In genomic region chr11:46242462-46242960, GRCh38 we compare ENCODE assay signal across 8 cellular contexts. TPM values are rescaled to one million over a fixed set of nuclear protein-coding genes. Genes with fewer than 3 reads are reported as not detected.
DNase-seq lines count a peak whose midpoint lies in the region; ATAC-seq, FAIRE-seq and TF ChIP-seq lines count a peak whose summit lies in the region.

No MANE protein-coding gene starts in this region.

- H3K36me3 ChIP-seq in cardiac muscle cell (no peaks in the 10 kb centered on the region), adrenal gland (replicated peaks in 1 of 2) (no peaks in the 10 kb centered on the region), right lobe of liver (no peaks in the 10 kb centered on the region), transverse colon (no peaks in the 10 kb centered on the region)

- intact Hi-C loops in left cardiac atrium (cut with DNase I) = loop anchor here in 1 of 2 donors (5.0 kb wide), 1 partner anchor 70 kb away; no protein-coding TSS in a partner anchor
- intact Hi-C loops in adrenal gland (cut with DNase I) = no loop called here
- intact Hi-C loops in right lobe of liver (cut with DNase I) = no loop called here
- intact Hi-C loops in transverse colon (cut with DNase I; ENCODE audit: low total_unique reads) = no loop called here

- in situ Hi-C loops in transverse colon (cut with MboI; ENCODE audit: low pct_ligation_motif_present in 1 of 4, low pct_unique_long_range_greater_than_20kb in 1 of 4, low sequenced_read_pairs in 3 of 4) = loop anchor here in 2 of 4 donors (5.0 to 25.0 kb wide), 2 partner anchors 70 to 295 kb away; no protein-coding TSS in a partner anchor

- 60 to 78% (median 73%) methylated on average over 4 to 5 of the region's 5 CpGs for WGBS in adrenal gland, 4 donors
- 78% methylated on average over 5 of the region's 5 CpGs for WGBS in right lobe of liver (ENCODE audit: insufficient coverage, low coverage, low lambda C conversion rate, missing lambda C conversion rate)
- WGBS in transverse colon (ENCODE audit: low coverage in 1 of 2), 2 donors = 87 to 100% methylated on average over 3 to 5 of the region's 5 CpGs

- H3K4me3 ChIP-seq in cardiac muscle cell = peak overlapping the region; percentile 37
- H3K4me3 ChIP-seq in adrenal gland = peak overlapping the region in 1 of 4 donors; percentile 55
- peak overlapping the region in 2 of 3 donors; percentile 44 to 56 for H3K4me3 ChIP-seq in right lobe of liver
- peak overlapping the region in 2 of 4 donors; percentile 36 to 59 for H3K4me3 ChIP-seq in transverse colon

- H3K27ac ChIP-seq in cardiac muscle cell = peak overlapping the region; percentile 90
- peak overlapping the region in 4 of 5 donors; percentile 66 to 93 (median 79) for H3K27ac ChIP-seq in adrenal gland
- H3K27ac ChIP-seq in right lobe of liver = peak overlapping the region in 2 of 3 donors; percentile 71 to 78
- H3K27ac ChIP-seq in transverse colon = peak overlapping the region; percentile 76 to 85 (median 82)

- no peaks in the 10 kb centered on the region for H3K27me3 ChIP-seq in cardiac muscle cell
- no peaks in the 10 kb centered on the region for H3K27me3 ChIP-seq in adrenal gland
- H3K27me3 ChIP-seq in right lobe of liver = peaks cover 0 to 13% of the 10 kb centered on the region in 2 donors
- peaks cover 15% of the 10 kb centered on the region for H3K27me3 ChIP-seq in transverse colon

- no peak for TF ChIP-seq CTCF in cardiac muscle cell (IDR thresholded peaks at IDR 0.05; ENCODE audit: low read depth, low read length)
- no peak for TF ChIP-seq CTCF in adrenal gland (IDR thresholded peaks at IDR 0.05)
- no peak for TF ChIP-seq CTCF in right lobe of liver (IDR thresholded peaks at IDR 0.05)
- no peak for TF ChIP-seq CTCF in transverse colon (IDR thresholded peaks at IDR 0.05)

- H3K9me3 ChIP-seq in cardiac muscle cell (ENCODE audit: low read depth) (no peaks in the 10 kb centered on the region), adrenal gland (replicated peaks in 1 of 3) (no peaks in the 10 kb centered on the region), right lobe of liver (no peaks in the 10 kb centered on the region), transverse colon (no peaks in the 10 kb centered on the region)

- H3K4me1 ChIP-seq in cardiac muscle cell (ENCODE audit: low read depth) (peaks cover 13% of the 10 kb centered on the region), adrenal gland (replicated peaks in 1 of 2) (peaks cover 13 to 34% of the 10 kb centered on the region in 2 donors), right lobe of liver (peaks cover 0 to 21% (median 7%) of the 10 kb centered on the region in 4 donors), transverse colon (peaks cover 17 to 35% (median 27%) of the 10 kb centered on the region in 4 donors)

- TF ChIP-seq EP300 in transverse colon (IDR thresholded peaks at IDR 0.05; ENCODE audit: low read depth) = no peak

- no peak for FAIRE-seq in frontal cortex (lab: Jason Lieb, UNC)

- DNase-seq in cardiac muscle cell (ENCODE audit: low read depth in 1 of 2, low spot score in 1 of 2) = no peak
- no peak for DNase-seq in left cardiac atrium
- peak in 2 of 7 donors; percentile 1 to 51 for DNase-seq in adrenal gland
- no peak for DNase-seq in right lobe of liver
- DNase-seq in transverse colon = no peak
- no peak for DNase-seq in frontal cortex (ENCODE audit: low spot score in 2 of 2)
- DNase-seq in NCI-H2081 treated with DMSO at 0.1 percent for 48 hours (lab: John Stamatoyannopoulos, UW) = no peak
- DNase-seq in DMS 273 treated with DMSO at 0.1 percent for 48 hours (lab: John Stamatoyannopoulos, UW) = no peak

- TF ChIP-seq POLR2A in adrenal gland (IDR thresholded peaks at IDR 0.05) (no peak), right lobe of liver (IDR thresholded peaks at IDR 0.05) (no peak), transverse colon (IDR thresholded peaks at IDR 0.05) (no peak)

- no peak for ATAC-seq in left cardiac atrium
- ATAC-seq in right lobe of liver = no peak

RNA-seq across cellular contexts. Expression of gene CREB3L1, which starts 35.0 kb away (rescaled TPM):
- 3.8 and 4.3 TPM in 2 replicates for total RNA-seq in cardiac muscle cell
- polyA plus RNA-seq in cardiac muscle cell = 11.7 and 14.1 TPM in 2 replicates
- total RNA-seq in left cardiac atrium = 10 to 100 TPM; 20.7 to 28.0 TPM
- total RNA-seq in adrenal gland = 10 to 100 TPM in 7 of 8 donors, 1 to 10 TPM in 1; 9.5 to 31.7 (median 18.7) TPM
- 10 to 100 TPM; 28.5 to 31.5 (median 29.0) TPM for polyA plus RNA-seq in adrenal gland
- total RNA-seq in right lobe of liver = under 1 TPM; 0.07 to 0.37 (median 0.24) TPM
- total RNA-seq in transverse colon = 10 to 100 TPM; 35.8 to 50.7 (median 41.6) TPM
- 0.41 TPM for total RNA-seq in frontal cortex
